24 cellular contexts compared by ENCODE assay signal in genomic region chr15:74742422-74742821, GRCh38. TPM values are rescaled to one million over a fixed set of nuclear protein-coding genes. Genes with fewer than 3 reads are reported as not detected.
DNase-seq lines count a peak whose midpoint lies in the region; ATAC-seq, FAIRE-seq and TF ChIP-seq lines count a peak whose summit lies in the region.
"Had no signal": no experiment of that assay in that cellular context is flagged by ENCODE, and none has a peak within 500 bp of the region (broad histone marks: within the 10 kb centered on the region; RNA-seq: fewer than 3 reads in every experiment).

No MANE protein-coding gene starts in this region.

- H3K4me3 ChIP-seq in NB4 (ENCODE audit: low read depth, low read length) (no peak overlapping the region), HepG2 (replicated peaks in 1 of 3; ENCODE audit: insufficient read depth in 1 of 3, low read depth in 2 of 3, low read length in 3 of 3) (no peak overlapping the region)
- H3K4me3 ChIP-seq: GM23338 had no signal

- intact Hi-C loops in HepG2 (cut with micrococcal nuclease; ENCODE audit: unreplicated experiment): no loop called here

- H3K4me1 Mint-ChIP-seq in stimulated activated naive CD8-positive, alpha-beta T cell treated with anti-CD3 and anti-CD28 coated beads, Interleukin-15, Interleukin-2, amounts not matched to agents 100 ng/mL and 50 ng/mL, for 24 hours (ENCODE audit: low read depth): peaks cover 9% of the 10 kb centered on the region
- no peaks in the 10 kb centered on the region for H3K4me1 Mint-ChIP-seq in WTC11
- H3K4me1 Mint-ChIP-seq: GM23338 had no signal

- H3K4me3 Mint-ChIP-seq in stimulated activated naive CD8-positive, alpha-beta T cell treated with anti-CD3 and anti-CD28 coated beads, Interleukin-15, Interleukin-2, amounts not matched to agents 100 ng/mL and 50 ng/mL, for 24 hours: no peak overlapping the region
- no peak overlapping the region for H3K4me3 Mint-ChIP-seq in WTC11
- H3K4me3 Mint-ChIP-seq: CD4-positive, alpha-beta memory T cell; GM23338; HFFc6 had no signal

- H3K4me2 ChIP-seq in HepG2 (ENCODE audit: low read depth, low read length): no peak overlapping the region
- H3K4me2 ChIP-seq: GM23338 had no signal

- POLR2A ChIA-PET in HepG2 (lab: Yijun Ruan, JAX): no interaction called here
- POLR2A ChIA-PET in WTC11 (lab: Charles Lee): interaction anchor here (1.0 kb wide), 1 partner anchor 18 kb away, joined by 3 read pairs; no protein-coding TSS in a partner anchor

- H3K36me3 Mint-ChIP-seq in stimulated activated naive CD8-positive, alpha-beta T cell treated with anti-CD3 and anti-CD28 coated beads, Interleukin-15, Interleukin-2, amounts not matched to agents 100 ng/mL and 50 ng/mL, for 24 hours (ENCODE audit: low read depth): peaks cover 8% of the 10 kb centered on the region
- no peaks in the 10 kb centered on the region for H3K36me3 Mint-ChIP-seq in WTC11

- peaks cover 10% of the 10 kb centered on the region for H3K27me3 Mint-ChIP-seq in stimulated activated naive CD8-positive, alpha-beta T cell treated with anti-CD3 and anti-CD28 coated beads, Interleukin-15, Interleukin-2, amounts not matched to agents 100 ng/mL and 50 ng/mL, for 24 hours
- H3K27me3 Mint-ChIP-seq in WTC11 (ENCODE audit: low read depth): peaks cover 51% of the 10 kb centered on the region

- H3K27ac ChIP-seq in HepG2 (ENCODE audit: extremely low read length, insufficient read depth, low read length): no peak overlapping the region

- no peak overlapping the region for H2AFZ ChIP-seq in HepG2 (ENCODE audit: low read length)
- H2AFZ ChIP-seq: GM23338 had no signal

- no peak overlapping the region for H3K9ac ChIP-seq in HepG2 (ENCODE audit: insufficient read depth, low read depth, low read length)

- H4K20me1 ChIP-seq in HepG2 (ENCODE audit: insufficient read depth, low read length): no peaks in the 10 kb centered on the region

- H3K36me3 ChIP-seq in HepG2 (replicated peaks in 1 of 2; ENCODE audit: control insufficient read depth in 1 of 2, insufficient read depth in 2 of 2, low read length in 2 of 2): no peaks in the 10 kb centered on the region

- in situ Hi-C loops in HepG2 (cut with HindIII; ENCODE audit: extremely low pct_ligation_motif_present, low pct_unique_long_range_greater_than_20kb): no loop called here

- no peak for TF ChIP-seq RAD21 in HepG2 (CRISPR knock-in tag; IDR thresholded peaks at IDR 0.05)

- no peak for FAIRE-seq in HepG2 (lab: Jason Lieb, UNC)
- FAIRE-seq: GM12891, GM18507 had no signal

- peaks cover 11% of the 10 kb centered on the region for H3K9me3 Mint-ChIP-seq in stimulated activated naive CD8-positive, alpha-beta T cell treated with anti-CD3 and anti-CD28 coated beads, Interleukin-15, Interleukin-2, amounts not matched to agents 100 ng/mL and 50 ng/mL, for 24 hours
- peaks cover 13% of the 10 kb centered on the region for H3K9me3 Mint-ChIP-seq in WTC11

- TF ChIP-seq EP300 in HepG2 (IDR thresholded peaks at IDR 0.05; ENCODE audit: low read depth in 2 of 2, low read length in 2 of 2) (no peak), HepG2 (CRISPR knock-in tag; IDR thresholded peaks at IDR 0.05; ENCODE audit: borderline replicate concordance) (no peak)

- no peak for DNase-seq in stimulated activated naive CD8-positive, alpha-beta T cell treated with anti-CD3 and anti-CD28 coated beads, Interleukin-15, Interleukin-2, amounts not matched to agents 100 U/mL and 50 U/mL, for 24 hours
- DNase-seq in NB4 (ENCODE audit: low read depth) (peak; percentile 18), HepG2 (ENCODE audit: low spot score) (no peak), WTC11 (ENCODE audit: low spot score) (no peak), GOT3 (lab: John Stamatoyannopoulos, UW) (no peak)
- DNase-seq: C1 segment of cervical spinal cord; Calu3; CD4-positive, alpha-beta memory T cell; COR-L47; DMS53; DMS79 treated with DMSO at 0.1 percent for 48 hours; GF-D8; H7; HCEC 1CT; HFFc6 had no signal

- H3K27me3 ChIP-seq in HepG2 (ENCODE audit: control insufficient read depth in 1 of 2, insufficient read depth in 2 of 2, low read length in 2 of 2): no peaks in the 10 kb centered on the region

- peak overlapping the region; percentile 23 for H3K27ac Mint-ChIP-seq in stimulated activated naive CD8-positive, alpha-beta T cell treated with anti-CD3 and anti-CD28 coated beads, Interleukin-15, Interleukin-2, amounts not matched to agents 100 ng/mL and 50 ng/mL, for 24 hours
- no peak overlapping the region for H3K27ac Mint-ChIP-seq in WTC11
- H3K27ac Mint-ChIP-seq: CD4-positive, alpha-beta memory T cell; GM23338; HFFc6 had no signal

- peaks cover 3% of the 10 kb centered on the region; the same call in 1 of the 2 replicates for H3K4me1 ChIP-seq in HepG2 (ENCODE audit: insufficient read depth, low read length)

- 94% methylated on average over 5 of the region's 5 CpGs for WGBS in HepG2 (ENCODE audit: low lambda C conversion rate)

- no TSS peak for BruUV-seq in HepG2 (replicated peaks; lab: Mats Ljungman, UMichigan)

- peaks cover 5% of the 10 kb centered on the region for H3K9me3 ChIP-seq in HepG2 (ENCODE audit: low read length)

- ATAC-seq in stimulated activated naive CD8-positive, alpha-beta T cell treated with anti-CD3 and anti-CD28 coated beads, Interleukin-15, Interleukin-2, amounts not matched to agents 100 U/mL and 50 U/mL, for 24 hours: no peak
- ATAC-seq in HepG2 (no peak), WTC11 (no peak)
- ATAC-seq: GM23338 had no signal

- no peak for TF ChIP-seq POLR2A in NB4 (IDR thresholded peaks at IDR 0.05; ENCODE audit: extremely low read depth, insufficient read length)
- TF ChIP-seq POLR2A in HepG2 (IDR thresholded peaks at IDR 0.05; ENCODE audit: insufficient read depth in 1 of 2, low read depth in 2 of 2, low read length in 2 of 2): no peak

- CTCF ChIA-PET in HepG2 (lab: Yijun Ruan, JAX; ENCODE audit: low intra/inter-chr PET ratio, low total read pairs) (no interaction called here), WTC11 (lab: Charles Lee) (interaction anchor here (0.6 to 2.0 kb wide), 4 partner anchors 11 to 167 kb away, joined by 3 to 7 read pairs (median 4); no protein-coding TSS in a partner anchor)

- TF ChIP-seq CTCF in NB4 (IDR thresholded peaks at IDR 0.05; ENCODE audit: low read depth, low read length) (no peak), HepG2 (CRISPR knock-in tag; IDR thresholded peaks at IDR 0.05) (no peak), WTC11 (IDR thresholded peaks at IDR 0.05) (no peak)

- no peaks in the 10 kb centered on the region for H3K79me2 ChIP-seq in HepG2 (ENCODE audit: insufficient read depth, low read length)

RNA-seq across cellular contexts. Expression of gene CYP1A2, which starts 6.2 kb away (rescaled TPM):
- total RNA-seq in HepG2 (2016; rRNA removed; fragmentation: Illumina TruSeq; extraction: Trizol): not detected in 2 replicates
- total RNA-seq in HepG2 (2016; cell fraction: cytosol; rRNA removed; fragmentation: Illumina TruSeq; extraction: Trizol; ENCODE audit: low read depth): not detected in 2 replicates
- total RNA-seq in HepG2 (2016; cell fraction: insoluble cytoplasmic fraction; rRNA removed; fragmentation: Illumina TruSeq; extraction: Trizol): not detected in 2 replicates
- total RNA-seq in HepG2 (2016; cell fraction: membrane; rRNA removed; fragmentation: Illumina TruSeq; extraction: Trizol): not detected in 2 replicates
- total RNA-seq in HepG2 (2016; cell fraction: nucleus; rRNA removed; fragmentation: Illumina TruSeq; extraction: Trizol): not detected in 2 replicates
- polyA plus RNA-seq in HepG2 (2011; rRNA removed): 0.07 and 0.09 TPM in 2 replicates
- polyA plus RNA-seq in HepG2 (2011; cell fraction: cytosol; rRNA removed): 0.03 and 0.13 TPM in 2 replicates
- polyA plus RNA-seq in HepG2 (2011; cell fraction: nucleus; rRNA removed): 0.03 TPM in 1 of 2 replicates, not detected in the other
- polyA plus RNA-seq in HepG2 (2012): 0.12 and 0.23 TPM in 2 replicates
- not detected in 2 replicates for polyA plus RNA-seq in HepG2 (2016; cell fraction: cytosol; fragmentation: Illumina TruSeq; extraction: Trizol; ENCODE audit: low read depth)
- not detected in 2 replicates for polyA plus RNA-seq in HepG2 (2016; cell fraction: insoluble cytoplasmic fraction; fragmentation: Illumina TruSeq; extraction: Trizol; ENCODE audit: low read depth)
- polyA plus RNA-seq in HepG2 (2016; cell fraction: membrane; fragmentation: Illumina TruSeq; extraction: Trizol; ENCODE audit: low read depth): not detected in 2 replicates
- polyA plus RNA-seq in HepG2 (2016; cell fraction: nucleus; fragmentation: Illumina TruSeq; extraction: Trizol; ENCODE audit: insufficient read depth, low read depth): not detected in 2 replicates
- polyA minus RNA-seq in HepG2 (2011; rRNA and poly(A)+ RNA removed; ENCODE audit: low replicate concordance): 0.05 TPM in 1 of 2 replicates, not detected in the other
- polyA minus RNA-seq in HepG2 (2011; cell fraction: cytosol; rRNA and poly(A)+ RNA removed): not detected in 2 replicates
- not detected in 2 replicates for polyA minus RNA-seq in HepG2 (2011; cell fraction: nucleus; rRNA and poly(A)+ RNA removed)
- total RNA-seq in WTC11 (2021): 0.07 TPM in 1 of 3 replicates, not detected in the others
- total RNA-seq: A172; A673; Calu3; CD4-positive, alpha-beta memory T cell; Daoy; G401; GM23338; H7; HFFc6 had no signal
- polyA plus RNA-seq: BJ; CD4-positive, alpha-beta memory T cell; GM23338 had no signal

RNA-seq across cellular contexts. Expression of gene CYP1A1, which starts 17.1 kb away (rescaled TPM):
- total RNA-seq in HepG2 (2016; rRNA removed; fragmentation: Illumina TruSeq; extraction: Trizol): 4.1 and 7.9 TPM in 2 replicates
- total RNA-seq in HepG2 (2016; cell fraction: cytosol; rRNA removed; fragmentation: Illumina TruSeq; extraction: Trizol; ENCODE audit: low read depth): 1.3 and 1.7 TPM in 2 replicates
- 3.5 and 7.6 TPM in 2 replicates for total RNA-seq in HepG2 (2016; cell fraction: insoluble cytoplasmic fraction; rRNA removed; fragmentation: Illumina TruSeq; extraction: Trizol)
- total RNA-seq in HepG2 (2016; cell fraction: membrane; rRNA removed; fragmentation: Illumina TruSeq; extraction: Trizol): 3.3 and 3.8 TPM in 2 replicates
- 8.5 and 8.7 TPM in 2 replicates for total RNA-seq in HepG2 (2016; cell fraction: nucleus; rRNA removed; fragmentation: Illumina TruSeq; extraction: Trizol)
- 8.0 and 11.0 TPM in 2 replicates for polyA plus RNA-seq in HepG2 (2011; rRNA removed)
- 7.0 and 10.8 TPM in 2 replicates for polyA plus RNA-seq in HepG2 (2011; cell fraction: cytosol; rRNA removed)
- 8.4 and 11.9 TPM in 2 replicates for polyA plus RNA-seq in HepG2 (2011; cell fraction: nucleus; rRNA removed)
- 7.0 and 9.5 TPM in 2 replicates for polyA plus RNA-seq in HepG2 (2012)
- 1.2 TPM in 2 replicates for polyA plus RNA-seq in HepG2 (2016; cell fraction: cytosol; fragmentation: Illumina TruSeq; extraction: Trizol; ENCODE audit: low read depth)
- 3.4 and 3.6 TPM in 2 replicates for polyA plus RNA-seq in HepG2 (2016; cell fraction: insoluble cytoplasmic fraction; fragmentation: Illumina TruSeq; extraction: Trizol; ENCODE audit: low read depth)
- polyA plus RNA-seq in HepG2 (2016; cell fraction: membrane; fragmentation: Illumina TruSeq; extraction: Trizol; ENCODE audit: low read depth): 1.9 and 2.1 TPM in 2 replicates
- 13.4 and 14.2 TPM in 2 replicates for polyA plus RNA-seq in HepG2 (2016; cell fraction: nucleus; fragmentation: Illumina TruSeq; extraction: Trizol; ENCODE audit: insufficient read depth, low read depth)
- polyA minus RNA-seq in HepG2 (2011; rRNA and poly(A)+ RNA removed; ENCODE audit: low replicate concordance): 2.4 and 6.8 TPM in 2 replicates
- polyA minus RNA-seq in HepG2 (2011; cell fraction: cytosol; rRNA and poly(A)+ RNA removed): 2.5 and 7.8 TPM in 2 replicates
- 1.9 and 5.3 TPM in 2 replicates for polyA minus RNA-seq in HepG2 (2011; cell fraction: nucleus; rRNA and poly(A)+ RNA removed)
- 0.21 to 0.26 TPM (median 0.23 TPM) in 3 replicates for total RNA-seq in WTC11 (2021)
- total RNA-seq: G401, HFFc6 had no signal
- polyA plus RNA-seq: BJ; CD4-positive, alpha-beta memory T cell had no signal

RNA-seq across cellular contexts. Expression of gene CSK, which starts 39.5 kb away (rescaled TPM):
- total RNA-seq in HepG2 (2016; rRNA removed; fragmentation: Illumina TruSeq; extraction: Trizol) (20.6 and 21.3 TPM in 2 replicates), WTC11 (2021) (55.1 to 55.9 TPM (median 55.3 TPM) in 3 replicates)
- total RNA-seq in HepG2 (2016; cell fraction: cytosol; rRNA removed; fragmentation: Illumina TruSeq; extraction: Trizol; ENCODE audit: low read depth): 8.5 and 9.2 TPM in 2 replicates
- 17.5 and 21.5 TPM in 2 replicates for total RNA-seq in HepG2 (2016; cell fraction: insoluble cytoplasmic fraction; rRNA removed; fragmentation: Illumina TruSeq; extraction: Trizol)
- total RNA-seq in HepG2 (2016; cell fraction: membrane; rRNA removed; fragmentation: Illumina TruSeq; extraction: Trizol): 24.6 and 31.5 TPM in 2 replicates
- 22.6 and 23.4 TPM in 2 replicates for total RNA-seq in HepG2 (2016; cell fraction: nucleus; rRNA removed; fragmentation: Illumina TruSeq; extraction: Trizol)
- 12.5 and 18.8 TPM in 2 replicates for polyA plus RNA-seq in HepG2 (2011; rRNA removed)
- polyA plus RNA-seq in HepG2 (2011; cell fraction: cytosol; rRNA removed): 13.9 and 14.0 TPM in 2 replicates
- 67.4 and 72.0 TPM in 2 replicates for polyA plus RNA-seq in HepG2 (2011; cell fraction: nucleus; rRNA removed)
- 26.5 and 39.5 TPM in 2 replicates for polyA plus RNA-seq in HepG2 (2012)
- 10.3 and 12.4 TPM in 2 replicates for polyA plus RNA-seq in HepG2 (2016; cell fraction: cytosol; fragmentation: Illumina TruSeq; extraction: Trizol; ENCODE audit: low read depth)
- polyA plus RNA-seq in HepG2 (2016; cell fraction: insoluble cytoplasmic fraction; fragmentation: Illumina TruSeq; extraction: Trizol; ENCODE audit: low read depth): 42.9 and 49.6 TPM in 2 replicates
- polyA plus RNA-seq in HepG2 (2016; cell fraction: membrane; fragmentation: Illumina TruSeq; extraction: Trizol; ENCODE audit: low read depth): 24.4 and 34.3 TPM in 2 replicates
- polyA plus RNA-seq in HepG2 (2016; cell fraction: nucleus; fragmentation: Illumina TruSeq; extraction: Trizol; ENCODE audit: insufficient read depth, low read depth): 80.5 and 84.1 TPM in 2 replicates
- polyA minus RNA-seq in HepG2 (2011; rRNA and poly(A)+ RNA removed; ENCODE audit: low replicate concordance): 34.0 and 51.8 TPM in 2 replicates
- polyA minus RNA-seq in HepG2 (2011; cell fraction: cytosol; rRNA and poly(A)+ RNA removed): 19.3 and 20.3 TPM in 2 replicates
- polyA minus RNA-seq in HepG2 (2011; cell fraction: nucleus; rRNA and poly(A)+ RNA removed): 23.4 and 28.1 TPM in 2 replicates

RNA-seq across cellular contexts. Expression of gene EDC3, which starts 46.6 kb away (rescaled TPM):
- 17.4 and 24.3 TPM in 2 replicates for total RNA-seq in HepG2 (2016; rRNA removed; fragmentation: Illumina TruSeq; extraction: Trizol)
- 24.4 and 37.5 TPM in 2 replicates for total RNA-seq in HepG2 (2016; cell fraction: cytosol; rRNA removed; fragmentation: Illumina TruSeq; extraction: Trizol; ENCODE audit: low read depth)
- 16.8 and 20.8 TPM in 2 replicates for total RNA-seq in HepG2 (2016; cell fraction: insoluble cytoplasmic fraction; rRNA removed; fragmentation: Illumina TruSeq; extraction: Trizol)
- 12.3 and 12.5 TPM in 2 replicates for total RNA-seq in HepG2 (2016; cell fraction: membrane; rRNA removed; fragmentation: Illumina TruSeq; extraction: Trizol)
- total RNA-seq in HepG2 (2016; cell fraction: nucleus; rRNA removed; fragmentation: Illumina TruSeq; extraction: Trizol): 25.1 and 27.9 TPM in 2 replicates
- 32.0 and 40.9 TPM in 2 replicates for polyA plus RNA-seq in HepG2 (2011; rRNA removed)
- 24.9 and 25.8 TPM in 2 replicates for polyA plus RNA-seq in HepG2 (2011; cell fraction: cytosol; rRNA removed)
- 48.2 and 53.0 TPM in 2 replicates for polyA plus RNA-seq in HepG2 (2011; cell fraction: nucleus; rRNA removed)
- 21.6 and 24.3 TPM in 2 replicates for polyA plus RNA-seq in HepG2 (2012)
- polyA plus RNA-seq in HepG2 (2016; cell fraction: cytosol; fragmentation: Illumina TruSeq; extraction: Trizol; ENCODE audit: low read depth): 2.8 TPM in 2 replicates
- polyA plus RNA-seq in HepG2 (2016; cell fraction: insoluble cytoplasmic fraction; fragmentation: Illumina TruSeq; extraction: Trizol; ENCODE audit: low read depth): 33.6 and 38.5 TPM in 2 replicates
- 5.3 and 6.3 TPM in 2 replicates for polyA plus RNA-seq in HepG2 (2016; cell fraction: membrane; fragmentation: Illumina TruSeq; extraction: Trizol; ENCODE audit: low read depth)
- polyA plus RNA-seq in HepG2 (2016; cell fraction: nucleus; fragmentation: Illumina TruSeq; extraction: Trizol; ENCODE audit: insufficient read depth, low read depth): 42.7 and 44.8 TPM in 2 replicates
- 107 and 153 TPM in 2 replicates for polyA minus RNA-seq in HepG2 (2011; rRNA and poly(A)+ RNA removed; ENCODE audit: low replicate concordance)
- polyA minus RNA-seq in HepG2 (2011; cell fraction: cytosol; rRNA and poly(A)+ RNA removed): 20.9 and 36.0 TPM in 2 replicates
- polyA minus RNA-seq in HepG2 (2011; cell fraction: nucleus; rRNA and poly(A)+ RNA removed): 46.6 and 50.0 TPM in 2 replicates
- 45.6 to 54.7 TPM (median 50.6 TPM) in 3 replicates for total RNA-seq in WTC11 (2021)
